Comparison of ENCODE assay signal across 1 cellular context in genomic region chr3:99817437-99818240, GRCh38.
TF ChIP-seq lines count a peak whose summit lies in the region.

Gene CMSS1 (plus strand): TSS chr3:99817862.

TF ChIP-seq in HEK293, 187 proteins besides CTCF, POLR2A, EP300 and RAD21 (continued from another document and continues in another):
- TF ChIP-seq ATF2 (tag by site-specific recombination; IDR thresholded peaks at IDR 0.05; ENCODE audit: low read depth) (peak; percentile 99), ZSCAN4 (tag by site-specific recombination; IDR thresholded peaks at IDR 0.05) (0 out of 2 replicates have a peak, but pooled peaks have one; percentile 37), TSHZ1 (tag by site-specific recombination; IDR thresholded peaks at IDR 0.05; ENCODE audit: borderline replicate concordance) (no peak), ZBTB17 (tag by site-specific recombination; IDR thresholded peaks at IDR 0.05) (peak; percentile 92), ZNF449 (tag by site-specific recombination; IDR thresholded peaks at IDR 0.05) (peak; percentile 53; the same call in 1 of the 2 replicates), ZNF239 (tag by site-specific recombination; IDR thresholded peaks at IDR 0.05) (no peak), ZNF623 (tag by site-specific recombination; IDR thresholded peaks at IDR 0.05) (no peak), ZNF624 (tag by site-specific recombination; IDR thresholded peaks at IDR 0.05) (no peak), ZNF518A (tag by site-specific recombination; conservative IDR thresholded peaks at IDR 0.05; ENCODE audit: low read depth) (peak; percentile 70), SCRT2 (tag by site-specific recombination; IDR thresholded peaks at IDR 0.05) (peak; percentile 59), ZNF670 (tag by site-specific recombination; IDR thresholded peaks at IDR 0.05; ENCODE audit: low read depth) (no peak), YY1 (tag by site-specific recombination; IDR thresholded peaks at IDR 0.05) (peak; percentile 30; the same call in 1 of the 2 replicates), ZNF529 (tag by site-specific recombination; IDR thresholded peaks at IDR 0.05; ENCODE audit: insufficient replicate concordance) (no peak), ZNF341 (tag by site-specific recombination; IDR thresholded peaks at IDR 0.05; ENCODE audit: low read depth) (no peak), EGR2 (tag by site-specific recombination; IDR thresholded peaks at IDR 0.05; ENCODE audit: low read depth) (peak; percentile 61; the same call in 1 of the 2 replicates), ZNF555 (tag by site-specific recombination; conservative IDR thresholded peaks at IDR 0.05) (no peak), ZNF658 (tag by site-specific recombination; IDR thresholded peaks at IDR 0.05) (no peak), KLF10 (tag by site-specific recombination; IDR thresholded peaks at IDR 0.05) (no peak; the same call in none of the 2 replicates), PRDM1 (tag by site-specific recombination; IDR thresholded peaks at IDR 0.05) (no peak; the same call in 1 of the 2 replicates), KLF7 (tag by site-specific recombination; IDR thresholded peaks at IDR 0.05; ENCODE audit: borderline replicate concordance) (peak; percentile 94), ZNF19 (tag by site-specific recombination; IDR thresholded peaks at IDR 0.05; ENCODE audit: low read depth) (no peak), ZNF792 (tag by site-specific recombination; IDR thresholded peaks at IDR 0.05) (no peak), ZNF280C (tag by site-specific recombination; IDR thresholded peaks at IDR 0.05) (no peak), ZNF280D (tag by site-specific recombination; IDR thresholded peaks at IDR 0.05) (no peak), ZNF214 (tag by site-specific recombination; IDR thresholded peaks at IDR 0.05; ENCODE audit: borderline replicate concordance) (no peak), KLF17 (tag by site-specific recombination; IDR thresholded peaks at IDR 0.05) (peak; percentile 85), ZNF398 (tag by site-specific recombination; IDR thresholded peaks at IDR 0.05) (no peak), KLF8 (tag by site-specific recombination; IDR thresholded peaks at IDR 0.05) (peak; percentile 93), ZNF692 (tag by site-specific recombination; IDR thresholded peaks at IDR 0.05) (peak; percentile 75), GLIS2 (tag by site-specific recombination; IDR thresholded peaks at IDR 0.05) (peak; percentile 72), ZNF423 (tag by site-specific recombination; IDR thresholded peaks at IDR 0.05) (no peak), ZNF426 (tag by site-specific recombination; IDR thresholded peaks at IDR 0.05) (no peak)
